In the genomic region with DNA sequence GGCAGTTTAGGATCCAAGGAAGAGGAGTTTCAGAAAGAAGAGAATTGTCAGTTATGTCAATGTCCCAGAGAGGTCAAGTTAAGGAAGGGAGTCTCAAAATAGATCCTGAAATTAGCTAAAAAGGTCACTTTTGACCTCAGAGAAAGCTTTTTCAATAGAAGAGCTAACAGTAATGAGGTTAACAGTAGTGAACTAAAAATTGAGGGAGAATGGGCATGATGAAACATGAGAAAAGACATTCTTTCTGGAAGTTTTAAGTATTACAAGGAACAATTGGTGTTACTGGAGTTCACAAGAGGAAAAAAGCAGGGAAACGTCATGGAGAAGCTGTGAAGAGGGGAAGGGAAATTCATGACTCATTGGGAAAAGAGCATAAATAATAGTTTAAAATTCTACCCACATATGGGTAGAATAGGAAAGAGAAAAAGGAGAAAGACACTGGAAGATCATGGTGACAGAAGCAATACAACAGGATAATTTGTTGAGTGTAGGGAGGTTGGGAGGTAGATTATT, we compare ENCODE assay signal across 18 cellular contexts.
"Had no signal": no experiment of that assay in that cellular context is flagged by ENCODE, and none has a peak within 500 bp of the region (broad histone marks: within the 10 kb centered on the region; RNA-seq: fewer than 3 reads in every experiment).

No MANE protein-coding gene starts in this region.

- FAIRE-seq: TTC549 had no signal

- H3K4me1 ChIP-seq: gastrocnemius medialis, neural progenitor cell had no signal

- H3K36me3 ChIP-seq: brain microvascular endothelial cell, gastrocnemius medialis, heart right ventricle, neural progenitor cell, ovary had no signal

- H3K27me3 ChIP-seq: brain microvascular endothelial cell, gastrocnemius medialis, heart right ventricle, neural progenitor cell, ovary had no signal

- ATAC-seq: activated CD8-positive, alpha-beta T cell treated with anti-CD3 and anti-CD28 coated beads, Interleukin-2, amount 10 ng/mL, durations not matched to agents 7 days and 5 days; activated T-cell treated with anti-CD3 and anti-CD28 coated beads, Interleukin-2, amount 50 U/mL, for 72 hours; gastrocnemius medialis; stimulated activated effector memory CD8-positive, alpha-beta T cell treated with anti-CD3 and anti-CD28 coated beads, Interleukin-12 subunit alpha, Interleukin-12 subunit beta, amount 100 ng/mL, for 72 hours had no signal

- H3K9me3 ChIP-seq: gastrocnemius medialis, heart right ventricle, ovary had no signal

- H3K4me3 ChIP-seq: gastrocnemius medialis, heart right ventricle, lung, neural progenitor cell, ovary had no signal

- DNase-seq: activated CD4-positive, alpha-beta T cell treated with anti-CD3 and anti-CD28 coated beads, Interleukin-2, amount 10 ng/mL, durations not matched to agents 24 days and 14 days; activated CD4-positive, CD25-positive, alpha-beta regulatory T cell; activated CD8-positive, alpha-beta memory T cell treated with anti-CD3 and anti-CD28 coated beads, Interleukin-2, amount 50 U/mL, for 4 hours; activated CD8-positive, alpha-beta T cell treated with anti-CD3 and anti-CD28 coated beads, Interleukin-2, amount 10 ng/mL, durations not matched to agents 7 days and 5 days; activated gamma-delta T cell treated with Interleukin-2 at 50 U/mL for 16 hours; activated T-cell treated with anti-CD3 and anti-CD28 coated beads, Interleukin-2, amount 50 U/mL, for 72 hours; amniotic stem cell; brain microvascular endothelial cell; cerebellar nuclear complex; endodermal cell; gastrocnemius medialis; heart right ventricle; ovary; T-helper 2 cell had no signal

- H3K27ac ChIP-seq: brain microvascular endothelial cell, gastrocnemius medialis, neural progenitor cell, ovary had no signal
